11 cellular contexts compared by ENCODE assay signal in the genomic region with DNA sequence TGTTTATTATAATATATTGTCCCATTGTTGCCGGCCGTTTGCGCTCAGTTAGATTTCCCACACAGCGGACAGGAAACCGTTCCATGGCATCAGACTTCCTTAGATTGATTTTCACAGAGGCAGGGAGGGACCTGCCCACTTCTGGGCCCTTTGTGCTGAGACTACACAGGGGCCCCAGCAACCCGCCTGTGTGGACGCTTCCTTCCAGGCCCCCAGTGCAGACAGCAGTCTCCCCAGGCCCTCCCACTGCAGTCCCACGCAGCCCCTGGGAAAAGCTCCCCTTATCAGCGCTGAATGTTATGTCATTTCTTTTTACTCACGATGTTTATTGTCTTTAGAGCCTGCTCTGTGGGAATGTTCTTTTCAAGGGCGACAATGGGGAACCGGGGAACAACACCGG.
A peak's percentile ranks its signal among the peaks of the same experiment; 100 is the strongest.
DNase-seq lines count a peak whose midpoint lies in the region; ATAC-seq and TF ChIP-seq lines count a peak whose summit lies in the region.
"Had no signal": no experiment of that assay in that cellular context is flagged by ENCODE, and none has a peak within 500 bp of the region (broad histone marks: within the 10 kb centered on the region; RNA-seq: fewer than 3 reads in every experiment).

No MANE protein-coding gene starts in this region.

- H3K9ac ChIP-seq in HUES6 (ENCODE audit: low read length), result no peak overlapping the region

- 0 out of 2 replicates have a peak overlapping the region, but pooled peaks have one; percentile 12 for H3K4me3 ChIP-seq in HUES6 (ENCODE audit: low read depth, low read length)
- H3K4me3 ChIP-seq in dorsolateral prefrontal cortex, result peak overlapping the region in 15 of 59 donors; percentile 2 to 82 (median 24)
- peak overlapping the region in 2 of 4 donors; percentile 4 to 16 for H3K4me3 ChIP-seq in gastrocnemius medialis

- ATAC-seq in left lobe of liver (peak; percentile 27), gastrocnemius medialis (peak; percentile 22 to 30)

- H3K36me3 ChIP-seq in HUES6 (ENCODE audit: control insufficient read depth, insufficient read depth, low read length), result no peaks in the 10 kb centered on the region
- no peaks in the 10 kb centered on the region for H3K36me3 ChIP-seq in gastrocnemius medialis

- DNase-seq in dorsolateral prefrontal cortex (no peak), left lobe of liver (ENCODE audit: low spot score) (no peak), gastrocnemius medialis (no peak), DMS79 (lab: John Stamatoyannopoulos, UW) (no peak), cerebellar nuclear complex (lab: John Stamatoyannopoulos, UW) (no peak), glomerular visceral epithelial cell (ENCODE audit: extremely low spot score) (no peak), T1000 (lab: John Stamatoyannopoulos, UW) (no peak)
- DNase-seq: activated T-cell treated with anti-CD3 and anti-CD28 coated beads for 4 hours, NCI-H1694 had no signal

- intact Hi-C loops in dorsolateral prefrontal cortex (cut with DNase I) (loop anchor here (2.0 to 10.0 kb wide), 5 partner anchors 195 to 387 kb away; partner anchors contain the start of gene ARGLU1 (in 1 of the 2)), gastrocnemius medialis (cut with DNase I; ENCODE audit: low total_unique reads) (loop anchor here (5.0 to 10.0 kb wide), 3 partner anchors 47 to 355 kb away; partner anchors contain the start of gene ARGLU1)

- TF ChIP-seq POLR2A in gastrocnemius medialis (IDR thresholded peaks at IDR 0.05), result no peak

- H3K27ac ChIP-seq in HUES6 (ENCODE audit: low read depth, low read length) (peak overlapping the region; percentile 17; the same call in 1 of the 2 replicates), dorsolateral prefrontal cortex (peak overlapping the region in 39 of 59 donors; percentile 1 to 96 (median 54)), gastrocnemius medialis (peak overlapping the region; percentile 4 to 81 (median 78))
- H3K27ac ChIP-seq: HL-60 had no signal

- TF ChIP-seq CTCF in dorsolateral prefrontal cortex (IDR thresholded peaks at IDR 0.05 in 54 of 56, conservative IDR thresholded peaks at IDR 0.05 in 2 of 56; ENCODE audit: low read depth in 1 of 56, partially characterized antibody in 56 of 56) (no peak), gastrocnemius medialis (IDR thresholded peaks at IDR 0.05 in 4 of 5, conservative IDR thresholded peaks at IDR 0.05 in 1 of 5) (no peak)

- no peaks in the 10 kb centered on the region for H3K9me3 ChIP-seq in HUES6 (ENCODE audit: control insufficient read depth, insufficient read depth, low read depth, low read length)
- no peaks in the 10 kb centered on the region for H3K9me3 ChIP-seq in gastrocnemius medialis

- H3K4me1 ChIP-seq in HUES6 (ENCODE audit: control insufficient read depth, insufficient read depth, low read length) (peaks cover 60% of the 10 kb centered on the region), gastrocnemius medialis (no peaks in the 10 kb centered on the region)

- in situ Hi-C loops in gastrocnemius medialis (cut with MboI; ENCODE audit: low sequenced_read_pairs in 4 of 4), result no loop called here

- no peaks in the 10 kb centered on the region for H3K27me3 ChIP-seq in HUES6 (ENCODE audit: control insufficient read depth, insufficient read depth, low read length)
- H3K27me3 ChIP-seq in dorsolateral prefrontal cortex, result no peaks in the 10 kb centered on the region
- no peaks in the 10 kb centered on the region for H3K27me3 ChIP-seq in gastrocnemius medialis

Comparison
In these comparisons a context has a peak if more than half of its experiments do, and no peak if none do; other contexts are left out.
1. H3K27ac ChIP-seq: peak in every context shown above with its lines; median percentile 78 in gastrocnemius medialis; 54 in dorsolateral prefrontal cortex; 17 in HUES6.